In genomic region chr18:22585333-22585732, GRCh38 we compare ENCODE assay signal across 23 cellular contexts.
"Had no signal": no experiment of that assay in that cellular context is flagged by ENCODE, and none has a peak within 500 bp of the region (broad histone marks: within the 10 kb centered on the region; RNA-seq: fewer than 3 reads in every experiment).

No MANE protein-coding gene starts in this region.

- H3K4me2 ChIP-seq: PC-9 had no signal

- H2AFZ ChIP-seq: PC-9 had no signal

- H3K27me3 ChIP-seq: MG63, Peyer's patch, SJCRH30 had no signal

- ATAC-seq: Right ventricle myocardium inferior, SK-N-SH treated with all-trans-retinoic acid at 6 μM for 48 hours had no signal

- H3K9me3 ChIP-seq: MG63, Peyer's patch, SJCRH30 had no signal

- H3K4me3 ChIP-seq: MG63, PC-9, Peyer's patch, SJCRH30 had no signal

- H3K36me3 ChIP-seq: MG63, Peyer's patch, SJCRH30 had no signal

- H3K4me1 ChIP-seq: Peyer's patch, SJCRH30 had no signal

- DNase-seq: Karpas-422, KG1, MG63, NCI-H1092, NCI-H1105 treated with DMSO at 0.1 percent for 48 hours, NCI-H1417 treated with DMSO at 0.1 percent for 48 hours, NCI-H146, NCI-H1694 treated with DMSO at 0.1 percent for 48 hours, NCI-H2029, NCI-H2081 treated with DMSO at 0.1 percent for 48 hours, NCI-H2171, NCI-H226, NCI-H446, NCI-H510A, NCI-H524 treated with DMSO at 0.1 percent for 48 hours, NCI-H69, NCI-H774, PC-9, Peyer's patch, SHP77 treated with DMSO at 0.1 percent for 48 hours, SJCRH30 had no signal

- H3K27ac ChIP-seq: PC-9, Peyer's patch, SJCRH30 had no signal
